In genomic region chrX:112694811-112695210, GRCh38 we compare ENCODE assay signal across 32 cellular contexts. TPM values are rescaled to one million over a fixed set of nuclear protein-coding genes. Genes with fewer than 3 reads are reported as not detected.
"Had no signal": no experiment of that assay in that cellular context is flagged by ENCODE, and none has a peak within 500 bp of the region (broad histone marks: within the 10 kb centered on the region; RNA-seq: fewer than 3 reads in every experiment).

No MANE protein-coding gene starts in this region.

- H3K36me3 ChIP-seq: ascending aorta, brain microvascular endothelial cell, breast epithelium had no signal

- FAIRE-seq: TTC549 had no signal

- H3K9me3 ChIP-seq: body of pancreas had no signal

- H3K27ac ChIP-seq: ascending aorta, body of pancreas, brain microvascular endothelial cell, breast epithelium, VCaP had no signal

- DNase-seq: activated B cell treated with CpG ODN at 0.5 μM for 24 hours; activated CD4-positive, alpha-beta memory T cell treated with anti-CD3 and anti-CD28 coated beads, Interleukin-2, amount 10 ng/mL, durations not matched to agents 7 days and 5 days; activated CD4-positive, alpha-beta T cell treated with anti-CD3 and anti-CD28 coated beads for 1 hour; activated CD4-positive, alpha-beta T cell treated with anti-CD3 and anti-CD28 coated beads for 36 hours; activated CD4-positive, alpha-beta T cell treated with anti-CD3 and anti-CD28 coated beads for 48 hours; activated CD4-positive, alpha-beta T cell treated with anti-CD3 and anti-CD28 coated beads, Interleukin-2, amount 10 ng/mL, durations not matched to agents 7 days and 5 days; activated CD4-positive, alpha-beta T cell treated with anti-CD3 and anti-CD28 coated beads, Interleukin-2, amount 50 U/mL, for 48 hours; activated CD8-positive, alpha-beta memory T cell treated with anti-CD3 and anti-CD28 coated beads for 24 hours; activated CD8-positive, alpha-beta memory T cell treated with anti-CD3 and anti-CD28 coated beads, Interleukin-2, amount 10 ng/mL, durations not matched to agents 7 days and 5 days; activated CD8-positive, alpha-beta memory T cell treated with anti-CD3 and anti-CD28 coated beads, Interleukin-2, amount 50 U/mL, for 48 hours; activated CD8-positive, alpha-beta T cell treated with anti-CD3 and anti-CD28 coated beads, Interleukin-2, amount 10 ng/mL, durations not matched to agents 7 days and 5 days; activated effector memory CD4-positive, alpha-beta T cell treated with Interleukin-2 at 50 U/mL for 16 hours; activated gamma-delta T cell; activated naive CD4-positive, alpha-beta T cell treated with anti-CD3 and anti-CD28 coated beads, Interleukin-2, amount 10 ng/mL, durations not matched to agents 7 days and 5 days; activated naive CD4-positive, alpha-beta T cell treated with Interleukin-2 at 50 U/mL for 16 hours; activated naive CD8-positive, alpha-beta T cell treated with anti-CD3 and anti-CD28 coated beads, Interleukin-2, amount 10 ng/mL, durations not matched to agents 7 days and 5 days; activated naive CD8-positive, alpha-beta T cell treated with anti-CD3 and anti-CD28 coated beads, Interleukin-2, amount 50 U/mL, for 24 hours; activated T-cell treated with anti-CD3 and anti-CD28 coated beads, Interleukin-2, amount 50 U/mL, for 24 hours; activated T-cell treated with anti-CD3 and anti-CD28 coated beads, Interleukin-2, amount 50 U/mL, for 48 hours; amygdala; anterior cingulate cortex; body of pancreas; brain microvascular endothelial cell; central memory CD4-positive, alpha-beta T cell; T-helper 2 cell; T-helper 9 cell had no signal

- H3K4me3 ChIP-seq: ascending aorta, body of pancreas, breast epithelium had no signal

- ATAC-seq: activated CD4-positive, alpha-beta T cell treated with anti-CD3 and anti-CD28 coated beads for 36 hours; activated CD8-positive, alpha-beta memory T cell treated with anti-CD3 and anti-CD28 coated beads, Interleukin-2, amount 10 ng/mL, durations not matched to agents 7 days and 5 days; activated CD8-positive, alpha-beta T cell treated with anti-CD3 and anti-CD28 coated beads, Interleukin-2, amount 10 ng/mL, durations not matched to agents 7 days and 5 days; activated naive CD8-positive, alpha-beta T cell treated with anti-CD3 and anti-CD28 coated beads, Interleukin-2, amount 50 U/mL, for 24 hours; body of pancreas had no signal

- H3K4me1 ChIP-seq: ascending aorta, body of pancreas, breast epithelium had no signal

- H3K27me3 ChIP-seq: ascending aorta, body of pancreas, brain microvascular endothelial cell had no signal

RNA-seq across cellular contexts. Expression of gene LHFPL1, which starts 15.1 kb away (rescaled TPM):
- total RNA-seq: activated B cell treated with CpG ODN at 0.5 μM for 24 hours; activated T-helper 2 cell treated with anti-CD3 and anti-CD28 coated beads, Interferon-gamma antibody, Interleukin-2, Interleukin-4, amounts not matched to agents 10 μg/mL and 5 μg/mL and 100 μg/mL, durations not matched to agents 14 hours and 24 hours and 36 hours; ascending aorta; body of pancreas had no signal
- polyA plus RNA-seq: adipose tissue had no signal
